ENCODE assay signal across 8 cellular contexts in genomic region chr15:51621155-51621554, GRCh38. TPM values are rescaled to one million over a fixed set of nuclear protein-coding genes. Genes with fewer than 3 reads are reported as not detected.
DNase-seq lines count a peak whose midpoint lies in the region; ATAC-seq and TF ChIP-seq lines count a peak whose summit lies in the region.

No MANE protein-coding gene starts in this region.

- no peaks in the 10 kb centered on the region for H3K9me2 ChIP-seq in GM23248 (ENCODE audit: insufficient read depth)

- peak overlapping the region; percentile 95 for H2AFZ ChIP-seq in GM23248

- H3K4me3 ChIP-seq in GM23248 (peak overlapping the region; percentile 87), SJSA1 (peak overlapping the region; percentile 66), fibroblast of villous mesenchyme (ENCODE audit: low read depth, low read length) (peak overlapping the region; percentile 86), skeletal muscle cell (ENCODE audit: low read depth, low read length) (peak overlapping the region; percentile 93)

- 29 to 36% methylated on average over 4 of the region's 4 CpGs for WGBS in GM23248 (ENCODE audit: low coverage in 1 of 2, low lambda C conversion rate in 2 of 2, missing lambda C conversion rate in 2 of 2), 2 experiments

- H3K27me3 Mint-ChIP-seq in effector memory CD8-positive, alpha-beta T cell, result peaks cover 0 to 9% of the 10 kb centered on the region in 2 donors

- peak overlapping the region in 1 of 2 donors; percentile 87 for H3K4me3 Mint-ChIP-seq in effector memory CD8-positive, alpha-beta T cell

- H3K9me3 ChIP-seq in GM23248 (ENCODE audit: low read depth) (no peaks in the 10 kb centered on the region), SJSA1 (replicated peaks) (no peaks in the 10 kb centered on the region)

- no peaks in the 10 kb centered on the region for H4K20me1 ChIP-seq in GM23248 (ENCODE audit: insufficient read depth)

- peak overlapping the region; percentile 78 for H3K9ac ChIP-seq in GM23248

- H3K27ac Mint-ChIP-seq in effector memory CD8-positive, alpha-beta T cell, result no peak overlapping the region

- H3K4me2 ChIP-seq in GM23248 (ENCODE audit: unreplicated experiment), result peak overlapping the region; percentile 91

- DNase-seq in GM23248 (no peak), SJSA1 (ENCODE audit: low read depth in 1 of 2, low spot score in 2 of 2) (no peak), fibroblast of villous mesenchyme (ENCODE audit: low read depth) (no peak), skeletal muscle cell (ENCODE audit: low read depth) (no peak)
- DNase-seq in activated CD4-positive, alpha-beta T cell treated with anti-CD3 and anti-CD28 coated beads for 48 hours, result no peak
- DNase-seq in effector memory CD8-positive, alpha-beta T cell, result no peak
- no peak for DNase-seq in activated CD4-positive, CD25-positive, alpha-beta regulatory T cell treated with anti-CD3 and anti-CD28 coated beads, Interleukin-2, amount 50 U/mL, for 72 hours

- peaks cover 5% of the 10 kb centered on the region; the same call in 1 of the 2 replicates for H3K4me1 ChIP-seq in GM23248 (ENCODE audit: insufficient read depth)
- peaks cover 16% of the 10 kb centered on the region for H3K4me1 ChIP-seq in SJSA1 (replicated peaks)

- H3K27ac ChIP-seq in GM23248 (no peak overlapping the region; the same call in 1 of the 2 replicates), SJSA1 (no peak overlapping the region)

- H3K36me3 ChIP-seq in GM23248 (ENCODE audit: low read depth), result no peaks in the 10 kb centered on the region
- H3K36me3 ChIP-seq in SJSA1, result no peaks in the 10 kb centered on the region

- TF ChIP-seq CTCF in fibroblast of villous mesenchyme (IDR thresholded peaks at IDR 0.05; ENCODE audit: insufficient read depth, low read depth, low read length), result no peak

- H3K4me1 Mint-ChIP-seq in effector memory CD8-positive, alpha-beta T cell (ENCODE audit: low read depth in 2 of 2), result peaks cover 11 to 12% of the 10 kb centered on the region in 2 donors

- peaks cover 8% of the 10 kb centered on the region for H3F3A ChIP-seq in GM23248 (ENCODE audit: insufficient read depth)

- peaks cover 49% of the 10 kb centered on the region for H3K79me2 ChIP-seq in GM23248 (ENCODE audit: insufficient read depth)

- H3K27me3 ChIP-seq in GM23248 (replicated peaks; ENCODE audit: insufficient read depth) (no peaks in the 10 kb centered on the region), SJSA1 (replicated peaks) (no peaks in the 10 kb centered on the region; the same call in 1 of the 2 replicates)

- ATAC-seq in effector memory CD8-positive, alpha-beta T cell (replicated peaks), result no peak
- no peak for ATAC-seq in HG02571 (IDR thresholded peaks at IDR 0.05; ENCODE audit: unreplicated experiment)

- H3K36me3 Mint-ChIP-seq in effector memory CD8-positive, alpha-beta T cell (ENCODE audit: insufficient read depth), result peaks cover 13% of the 10 kb centered on the region

- no peaks in the 10 kb centered on the region for H3K9me3 Mint-ChIP-seq in effector memory CD8-positive, alpha-beta T cell

- in situ Hi-C loops in GM23248 (cut with MboI), result no loop called here

RNA-seq across cellular contexts. Expression of gene DMXL2, which starts 1.4 kb away (rescaled TPM):
- total RNA-seq in GM23248 (2014; rRNA removed; shearing (Covaris generic)), result 17.6 and 28.8 TPM in 2 replicates
- 3.6 and 5.2 TPM in 2 replicates for polyA plus RNA-seq in GM23248 (2016; fragmentation: Nextera tagmentation; extraction: Ambion mirVana)
- 26.4 and 31.2 TPM in 2 replicates for total RNA-seq in SJSA1 (2014; rRNA removed; shearing (Covaris generic))
- 35.1 and 56.1 TPM in 2 replicates for total RNA-seq in fibroblast of villous mesenchyme
